ENCODE assay signal across 32 cellular contexts in the genomic region with DNA sequence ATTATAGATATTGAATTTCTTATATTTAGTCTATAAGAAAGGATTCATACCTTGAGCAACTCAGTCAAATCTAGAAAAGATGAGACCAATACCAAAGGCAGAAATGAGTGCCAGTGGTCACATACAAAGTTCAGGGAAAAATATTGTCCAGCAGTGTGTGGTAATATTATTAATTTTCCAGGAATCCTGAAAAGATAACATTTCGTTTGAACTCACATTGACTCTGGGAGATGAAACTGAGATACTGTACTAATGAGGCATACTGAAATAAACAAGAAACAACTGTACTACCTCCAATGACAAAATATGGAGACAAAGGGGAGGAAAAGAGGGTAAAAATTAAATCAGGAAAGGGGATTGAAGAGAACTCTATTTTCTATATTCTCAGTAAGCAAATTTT.
"Had no signal": no experiment of that assay in that cellular context is flagged by ENCODE, and none has a peak within 500 bp of the region (broad histone marks: within the 10 kb centered on the region; RNA-seq: fewer than 3 reads in every experiment).

No MANE protein-coding gene starts in this region.

- H3K4me1 ChIP-seq: adrenal gland, ascending aorta, body of pancreas, breast epithelium had no signal

- ATAC-seq: activated naive CD4-positive, alpha-beta T cell treated with anti-CD3 and anti-CD28 coated beads, Interleukin-2, amount 50 U/mL, for 72 hours; activated naive CD8-positive, alpha-beta T cell treated with anti-CD3 and anti-CD28 coated beads, Interleukin-2, amount 50 U/mL, for 24 hours; activated T-cell treated with anti-CD3 and anti-CD28 coated beads, Interleukin-2, amount 50 U/mL, for 4 hours; activated T-cell treated with anti-CD3 and anti-CD28 coated beads, Interleukin-2, amount 50 U/mL, for 72 hours; activated T-helper 17 cell treated with anti-CD3 and anti-CD28 coated beads, Interleukin-2, amount 50 U/mL, for 72 hours; body of pancreas had no signal

- DNase-seq: activated effector memory CD4-positive, alpha-beta T cell treated with anti-CD3 and anti-CD28 coated beads, Interleukin-2, amount 50 U/mL, for 16 hours; activated effector memory CD4-positive, alpha-beta T cell treated with Interleukin-2 at 50 U/mL for 16 hours; activated gamma-delta T cell; activated gamma-delta T cell treated with Interleukin-2 at 50 U/mL for 16 hours; activated naive CD4-positive, alpha-beta T cell; activated naive CD4-positive, alpha-beta T cell treated with anti-CD3 and anti-CD28 coated beads for 36 hours; activated naive CD4-positive, alpha-beta T cell treated with anti-CD3 and anti-CD28 coated beads, Interleukin-2, amount 10 ng/mL, durations not matched to agents 7 days and 5 days; activated naive CD4-positive, alpha-beta T cell treated with anti-CD3 and anti-CD28 coated beads, Interleukin-2, amount 50 U/mL, for 16 hours; activated naive CD4-positive, alpha-beta T cell treated with Interleukin-2 at 50 U/mL for 16 hours; activated naive CD8-positive, alpha-beta T cell treated with anti-CD3 and anti-CD28 coated beads for 36 hours; activated naive CD8-positive, alpha-beta T cell treated with anti-CD3 and anti-CD28 coated beads, Interleukin-2, amount 10 ng/mL, durations not matched to agents 7 days and 5 days; activated naive CD8-positive, alpha-beta T cell treated with anti-CD3 and anti-CD28 coated beads, Interleukin-2, amount 50 U/mL, for 24 hours; activated T-cell treated with anti-CD3 and anti-CD28 coated beads, Interleukin-2, amount 50 U/mL, for 1 hour; activated T-cell treated with anti-CD3 and anti-CD28 coated beads, Interleukin-2, amount 50 U/mL, for 24 hours; activated T-cell treated with anti-CD3 and anti-CD28 coated beads, Interleukin-2, amount 50 U/mL, for 4 hours; activated T-cell treated with anti-CD3 and anti-CD28 coated beads, Interleukin-2, amount 50 U/mL, for 48 hours; activated T-cell treated with anti-CD3 and anti-CD28 coated beads, Interleukin-2, amount 50 U/mL, for 72 hours; adrenal gland; amniotic stem cell; amygdala; anterior cingulate cortex; aorta; body of pancreas; brain microvascular endothelial cell; caudate nucleus; central memory CD4-positive, alpha-beta T cell; cerebellar nuclear complex had no signal

- H3K4me3 ChIP-seq: adrenal gland, ascending aorta, body of pancreas, breast epithelium, cardiac muscle cell had no signal

- H3K9me3 ChIP-seq: adrenal gland, ascending aorta, body of pancreas, breast epithelium had no signal

- H3K27me3 ChIP-seq: adrenal gland, ascending aorta, body of pancreas, brain microvascular endothelial cell, breast epithelium, cardiac muscle cell had no signal

- H3K36me3 ChIP-seq: adrenal gland, ascending aorta, brain microvascular endothelial cell, breast epithelium, cardiac muscle cell had no signal

- H3K27ac ChIP-seq: adrenal gland, ascending aorta, body of pancreas, brain microvascular endothelial cell, breast epithelium, cardiac muscle cell had no signal
